ENCODE assay signal across 8 cellular contexts in the genomic region with DNA sequence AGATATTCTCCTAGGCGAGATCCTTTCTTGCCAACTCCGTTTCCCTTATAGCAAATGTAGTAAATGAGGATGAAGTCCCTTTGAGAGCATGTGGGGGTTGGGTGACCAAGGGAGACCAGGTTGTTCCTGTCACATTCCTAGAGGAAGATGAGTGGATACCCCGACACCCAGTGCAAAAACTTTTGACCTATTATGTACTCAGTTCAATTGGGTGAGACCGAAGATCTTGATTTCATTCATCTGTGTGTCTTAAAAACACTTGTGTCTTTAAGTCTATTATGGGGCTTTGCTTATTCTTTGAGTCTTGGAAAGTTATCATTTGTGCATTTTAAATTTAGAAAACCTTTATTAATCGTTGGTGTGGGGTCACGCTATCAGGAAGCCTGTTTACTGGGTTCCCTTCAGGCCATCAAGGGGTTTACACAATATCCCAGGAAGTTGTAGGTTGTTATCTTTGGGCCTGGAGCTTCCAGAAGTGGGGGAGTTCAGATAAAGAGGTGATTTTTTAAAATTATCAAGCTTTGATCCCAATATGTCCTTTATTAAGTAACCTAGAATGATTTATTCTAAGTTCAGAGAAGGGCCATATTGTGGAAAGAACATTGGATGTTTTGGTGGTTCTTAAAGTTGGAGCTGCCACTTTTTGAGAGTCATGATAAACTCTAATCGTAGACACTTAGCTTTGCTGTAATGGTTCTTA. TPM values are rescaled to one million over a fixed set of nuclear protein-coding genes. Genes with fewer than 3 reads are reported as not detected.
DNase-seq lines count a peak whose midpoint lies in the region; ATAC-seq and TF ChIP-seq lines count a peak whose summit lies in the region.

No MANE protein-coding gene starts in this region.

- peaks cover 0 to 25% (median 12%) of the 10 kb centered on the region in 9 donors for H3K36me3 ChIP-seq in heart right ventricle
- H3K36me3 ChIP-seq in urinary bladder (ENCODE audit: insufficient read depth): no peaks in the 10 kb centered on the region

- WGBS in heart right ventricle, 2 donors: 12 to 13% methylated on average over 7 of the region's 7 CpGs
- WGBS in urinary bladder: 30% methylated on average over 7 of the region's 7 CpGs

- ATAC-seq in heart right ventricle (no peak), HG02588 (IDR thresholded peaks at IDR 0.05; ENCODE audit: unreplicated experiment) (no peak), HG03139 (IDR thresholded peaks at IDR 0.05; ENCODE audit: unreplicated experiment) (no peak)

- no peaks in the 10 kb centered on the region for H3K9me3 ChIP-seq in heart right ventricle

- H3K4me1 ChIP-seq in heart right ventricle: peaks cover 13 to 51% (median 43%) of the 10 kb centered on the region in 9 donors
- no peaks in the 10 kb centered on the region for H3K4me1 ChIP-seq in urinary bladder (ENCODE audit: insufficient read depth)

- DNase-seq in heart right ventricle (no peak), cardiac septum (ENCODE audit: low spot score) (no peak), midbrain (lab: John Stamatoyannopoulos, UW) (peak; percentile 70), ureter (ENCODE audit: low spot score) (no peak)

- H3K27ac ChIP-seq in heart right ventricle (peak overlapping the region; percentile 95 to 100 (median 99)), cingulate gyrus (ENCODE audit: low read depth, low read length) (peak overlapping the region; percentile 92), urinary bladder (ENCODE audit: low read depth) (no peak overlapping the region)

- TF ChIP-seq CTCF in heart right ventricle (IDR thresholded peaks at IDR 0.05): no peak

- H3K4me3 ChIP-seq in heart right ventricle: peak overlapping the region; percentile 81 to 97 (median 93)
- H3K4me3 ChIP-seq in urinary bladder (ENCODE audit: low read depth, low read length): peak overlapping the region; percentile 23

- H3K27me3 ChIP-seq in heart right ventricle: no peaks in the 10 kb centered on the region

- intact Hi-C loops in heart right ventricle (cut with DNase I): loop anchor here in 7 of 10 donors (1.0 to 10.0 kb wide), 9 partner anchors 73 to 168 kb away; no protein-coding TSS in a partner anchor
- intact Hi-C loops in cardiac septum (cut with DNase I): loop anchor here (2.0 kb wide), 1 partner anchor 129 kb away; no protein-coding TSS in a partner anchor

RNA-seq across cellular contexts. Expression of a gene that starts 2.8 kb away (rescaled TPM):
- 100 to 1,000 TPM; 105 to 313 (median 157) TPM for total RNA-seq in heart right ventricle
- 100 to 1,000 TPM; 151 to 337 TPM for polyA plus RNA-seq in heart right ventricle
- total RNA-seq in cardiac septum: 98.4 TPM
- total RNA-seq in urinary bladder: 305 TPM
- 1,467 TPM for polyA plus RNA-seq in urinary bladder
- 304 TPM for total RNA-seq in ureter
